Comparison of ENCODE assay signal across 21 cellular contexts in the genomic region with DNA sequence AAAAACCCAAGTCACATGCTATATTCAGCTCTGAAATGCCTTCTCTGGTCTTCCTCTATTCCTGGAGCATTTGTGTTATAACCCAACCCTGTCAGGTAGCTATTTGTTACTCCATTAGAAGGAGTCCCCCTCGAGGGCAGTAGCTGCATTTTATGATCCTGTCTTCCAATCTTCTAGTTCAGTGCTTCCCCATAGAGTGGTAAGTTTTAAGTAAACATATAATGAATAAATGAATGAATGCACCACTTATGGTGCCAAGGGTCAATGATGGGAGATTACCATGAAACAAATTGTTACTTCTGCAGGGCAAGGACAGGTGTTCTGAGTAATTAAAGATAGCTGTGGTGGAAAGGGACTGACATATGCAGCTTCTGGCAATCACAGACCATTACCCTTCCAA.
"Had no signal": no experiment of that assay in that cellular context is flagged by ENCODE, and none has a peak within 500 bp of the region (broad histone marks: within the 10 kb centered on the region; RNA-seq: fewer than 3 reads in every experiment).

No MANE protein-coding gene starts in this region.

- DNase-seq: activated CD4-positive, alpha-beta T cell treated with anti-CD3 and anti-CD28 coated beads for 1 hour; activated CD4-positive, alpha-beta T cell treated with anti-CD3 and anti-CD28 coated beads, Interleukin-2, amount 50 U/mL, for 1 hour; activated CD8-positive, alpha-beta T cell treated with anti-CD3 and anti-CD28 coated beads, Interleukin-2, amount 10 ng/mL, durations not matched to agents 7 days and 5 days; activated gamma-delta T cell treated with Interleukin-2 at 50 U/mL for 16 hours; activated T-cell treated with anti-CD3 and anti-CD28 coated beads, Interleukin-2, amount 50 U/mL, for 1 hour; aorta; central memory CD4-positive, alpha-beta T cell; effector memory CD8-positive, alpha-beta T cell; glutamatergic neuron; immature natural killer cell; left lung; naive thymus-derived CD4-positive, alpha-beta T cell; sigmoid colon; stimulated activated CD4-positive, alpha-beta T cell treated with anti-CD3 and anti-CD28 coated beads, Interleukin-2, amount 100 ng/mL, for 48 hours; stimulated activated CD8-positive, alpha-beta memory T cell treated with anti-CD3 and anti-CD28 coated beads, Interleukin-4, amount 100 ng/mL, for 48 hours; stimulated activated naive B cell treated with anti-CD40 and anti-IgM and Interleukin-4, amounts not matched to agents 10 μg/mL and 1 μg/mL and 100 μg/mL, for 72 hours; testis; upper lobe of left lung had no signal

- H3K4me3 ChIP-seq: hepatocyte, left lung, sigmoid colon, testis, upper lobe of left lung had no signal

- H3K27ac ChIP-seq: hepatocyte, left lung, testis had no signal

- ATAC-seq: activated CD8-positive, alpha-beta T cell treated with anti-CD3 and anti-CD28 coated beads, Interleukin-2, amount 10 ng/mL, durations not matched to agents 7 days and 5 days; activated naive CD4-positive, alpha-beta T cell treated with anti-CD3 and anti-CD28 coated beads, Interleukin-2, amount 50 U/mL, for 72 hours; effector memory CD8-positive, alpha-beta T cell; esophagus mucosa; left lung; naive thymus-derived CD4-positive, alpha-beta T cell; stimulated activated naive B cell treated with anti-CD40 and anti-IgM and Interleukin-4, amounts not matched to agents 10 μg/mL and 1 μg/mL and 100 μg/mL, for 72 hours had no signal

- H3K27me3 ChIP-seq: hepatocyte, left lung, sigmoid colon, testis, upper lobe of left lung had no signal

- H3K36me3 ChIP-seq: left lung, sigmoid colon had no signal

- H3K9me3 ChIP-seq: left lung, sigmoid colon, testis, upper lobe of left lung had no signal
